ENCODE assay signal across 1 cellular context in the genomic region with DNA sequence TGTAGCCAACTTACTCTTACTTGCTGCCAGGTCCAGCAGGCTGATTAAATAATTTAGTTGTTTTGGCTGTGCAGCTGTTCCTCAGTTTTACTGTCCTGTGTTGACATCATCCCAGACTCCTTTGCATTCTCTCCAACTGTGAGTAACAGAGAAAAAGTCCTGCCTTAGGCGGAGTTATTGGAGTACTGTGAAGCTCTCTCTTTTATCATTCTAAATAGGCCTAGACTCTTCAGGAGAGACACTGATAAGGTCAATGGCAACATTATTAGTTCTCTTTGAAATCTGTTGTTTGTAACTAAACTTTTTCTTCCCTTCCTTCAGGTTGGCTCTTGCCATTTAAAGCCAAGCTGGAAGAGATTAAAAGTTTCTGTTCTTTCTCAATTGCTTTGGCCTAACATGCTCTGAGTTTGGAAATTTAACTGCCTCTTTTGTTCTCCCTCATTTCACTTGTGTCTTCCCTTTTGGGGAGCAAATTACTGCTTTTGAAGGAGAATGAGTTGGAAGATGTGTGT.
TF ChIP-seq lines count a peak whose summit lies in the region.

No MANE protein-coding gene starts in this region.

TF ChIP-seq in WTC11, 78 proteins besides CTCF, POLR2A, EP300 and RAD21 (continued from another document):
- TF ChIP-seq, protein P1, sequence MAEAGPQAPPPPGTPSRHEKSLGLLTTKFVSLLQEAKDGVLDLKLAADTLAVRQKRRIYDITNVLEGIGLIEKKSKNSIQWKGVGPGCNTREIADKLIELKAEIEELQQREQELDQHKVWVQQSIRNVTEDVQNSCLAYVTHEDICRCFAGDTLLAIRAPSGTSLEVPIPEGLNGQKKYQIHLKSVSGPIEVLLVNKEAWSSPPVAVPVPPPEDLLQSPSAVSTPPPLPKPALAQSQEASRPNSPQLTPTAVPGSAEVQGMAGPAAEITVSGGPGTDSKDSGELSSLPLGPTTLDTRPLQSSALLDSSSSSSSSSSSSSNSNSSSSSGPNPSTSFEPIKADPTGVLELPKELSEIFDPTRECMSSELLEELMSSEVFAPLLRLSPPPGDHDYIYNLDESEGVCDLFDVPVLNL (CRISPR knock-in tag; IDR thresholded peaks at IDR 0.05; ENCODE audit: borderline replicate concordance, low read depth): no peak
- TF ChIP-seq, protein P2, sequence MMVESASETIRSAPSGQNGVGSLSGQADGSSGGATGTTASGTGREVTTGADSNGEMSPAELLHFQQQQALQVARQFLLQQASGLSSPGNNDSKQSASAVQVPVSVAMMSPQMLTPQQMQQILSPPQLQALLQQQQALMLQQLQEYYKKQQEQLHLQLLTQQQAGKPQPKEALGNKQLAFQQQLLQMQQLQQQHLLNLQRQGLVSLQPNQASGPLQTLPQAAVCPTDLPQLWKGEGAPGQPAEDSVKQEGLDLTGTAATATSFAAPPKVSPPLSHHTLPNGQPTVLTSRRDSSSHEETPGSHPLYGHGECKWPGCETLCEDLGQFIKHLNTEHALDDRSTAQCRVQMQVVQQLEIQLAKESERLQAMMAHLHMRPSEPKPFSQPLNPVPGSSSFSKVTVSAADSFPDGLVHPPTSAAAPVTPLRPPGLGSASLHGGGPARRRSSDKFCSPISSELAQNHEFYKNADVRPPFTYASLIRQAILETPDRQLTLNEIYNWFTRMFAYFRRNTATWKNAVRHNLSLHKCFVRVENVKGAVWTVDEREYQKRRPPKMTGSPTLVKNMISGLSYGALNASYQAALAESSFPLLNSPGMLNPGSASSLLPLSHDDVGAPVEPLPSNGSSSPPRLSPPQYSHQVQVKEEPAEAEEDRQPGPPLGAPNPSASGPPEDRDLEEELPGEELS (CRISPR knock-in tag; IDR thresholded peaks at IDR 0.05): no peak
- TF ChIP-seq ZNF219 (CRISPR knock-in tag; IDR thresholded peaks at IDR 0.05; ENCODE audit: borderline replicate concordance) (no peak), JAZF1 (CRISPR knock-in tag; IDR thresholded peaks at IDR 0.05) (0 out of 2 replicates have a peak, but pooled peaks have one; percentile 63), CBFB (CRISPR knock-in tag; IDR thresholded peaks at IDR 0.05; ENCODE audit: low read depth) (no peak)
- TF ChIP-seq, protein P3, sequence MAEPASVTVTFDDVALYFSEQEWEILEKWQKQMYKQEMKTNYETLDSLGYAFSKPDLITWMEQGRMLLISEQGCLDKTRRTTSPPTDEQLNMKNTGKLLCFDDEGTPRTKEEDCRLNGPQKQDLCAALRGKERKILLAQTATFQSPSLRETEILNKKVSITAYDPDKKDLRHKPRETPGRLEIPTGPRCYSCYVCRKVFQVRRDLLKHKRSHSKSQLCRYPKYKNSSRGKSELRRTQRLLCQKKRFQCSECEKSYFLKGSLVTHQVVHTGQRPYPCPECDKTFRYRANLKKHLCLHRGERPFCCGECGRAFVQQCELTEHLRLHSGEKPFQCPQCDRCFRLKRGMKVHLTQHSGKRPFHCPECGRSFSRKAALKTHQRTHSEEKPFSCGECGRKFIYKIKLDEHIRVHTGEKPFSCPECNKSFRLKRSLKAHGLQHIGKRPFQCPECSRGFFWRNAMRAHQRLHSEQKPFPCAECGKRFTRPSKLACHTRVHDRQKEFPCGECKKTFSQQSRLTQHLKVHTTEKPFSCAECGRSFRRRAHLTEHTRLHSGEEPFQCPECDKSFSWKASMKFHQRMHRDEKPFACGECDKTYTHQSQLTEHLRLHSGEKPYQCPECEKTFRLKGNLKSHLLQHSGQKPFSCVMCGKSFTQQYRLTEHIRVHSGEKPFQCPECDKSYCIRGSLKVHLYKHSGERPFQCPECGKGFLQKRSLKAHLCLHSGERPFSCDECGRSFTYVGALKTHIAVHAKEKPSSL (CRISPR knock-in tag; conservative IDR thresholded peaks at IDR 0.05): no peak
- TF ChIP-seq, protein P4, sequence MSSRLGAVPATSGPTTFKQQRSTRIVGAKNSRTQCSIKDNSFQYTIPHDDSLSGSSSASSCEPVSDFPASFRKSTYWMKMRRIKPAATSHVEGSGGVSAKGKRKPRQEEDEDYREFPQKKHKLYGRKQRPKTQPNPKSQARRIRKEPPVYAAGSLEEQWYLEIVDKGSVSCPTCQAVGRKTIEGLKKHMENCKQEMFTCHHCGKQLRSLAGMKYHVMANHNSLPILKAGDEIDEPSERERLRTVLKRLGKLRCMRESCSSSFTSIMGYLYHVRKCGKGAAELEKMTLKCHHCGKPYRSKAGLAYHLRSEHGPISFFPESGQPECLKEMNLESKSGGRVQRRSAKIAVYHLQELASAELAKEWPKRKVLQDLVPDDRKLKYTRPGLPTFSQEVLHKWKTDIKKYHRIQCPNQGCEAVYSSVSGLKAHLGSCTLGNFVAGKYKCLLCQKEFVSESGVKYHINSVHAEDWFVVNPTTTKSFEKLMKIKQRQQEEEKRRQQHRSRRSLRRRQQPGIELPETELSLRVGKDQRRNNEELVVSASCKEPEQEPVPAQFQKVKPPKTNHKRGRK (CRISPR knock-in tag; IDR thresholded peaks at IDR 0.05; ENCODE audit: borderline replicate concordance): no peak
